1 cellular context compared by ENCODE assay signal in genomic region chr10:70404036-70404905, GRCh38.
TF ChIP-seq lines count a peak whose summit lies in the region.

Gene EIF4EBP2 (plus strand): TSS chr10:70404145. CDS start chr10:70404402, 257 bp downstream.

TF ChIP-seq in K562, 482 proteins besides CTCF, POLR2A, EP300 and RAD21 (continued from another document and continues in another):
- TF ChIP-seq ZBTB40 (IDR thresholded peaks at IDR 0.05) (peak; percentile 92), ZBTB40 (CRISPR knock-in tag; IDR thresholded peaks at IDR 0.05) (no peak), THAP12 (CRISPR knock-in tag; IDR thresholded peaks at IDR 0.05) (peak; percentile 65), HDAC8 (tag; IDR thresholded peaks at IDR 0.05) (no peak), FUS (optimal IDR thresholded peaks at IDR 0.05; ENCODE audit: low read depth, low read length) (peak; percentile 57), JUN (IDR thresholded peaks at IDR 0.05; ENCODE audit: borderline replicate concordance, low read depth, low read length) (no peak), JUN (CRISPR knock-in tag; IDR thresholded peaks at IDR 0.05; ENCODE audit: borderline replicate concordance) (peak; percentile 88), ZNF609 (CRISPR knock-in tag; IDR thresholded peaks at IDR 0.05; ENCODE audit: borderline replicate concordance) (peak; percentile 4; the same call in 1 of the 2 replicates), ETS1 (conservative IDR thresholded peaks at IDR 0.05; ENCODE audit: control insufficient read depth, low read depth, low read length) (peak; percentile 81; the same call in 1 of the 2 replicates), ARID4B (CRISPR knock-in tag; IDR thresholded peaks at IDR 0.05) (peak; percentile 84), ZKSCAN1 (IDR thresholded peaks at IDR 0.05; ENCODE audit: low read depth, low read length) (0 out of 2 replicates have a peak, but pooled peaks have one; percentile 11), PKNOX1 (IDR thresholded peaks at IDR 0.05) (peak; percentile 80), FOXP1 (CRISPR knock-in tag; IDR thresholded peaks at IDR 0.05) (peak; percentile 65; the same call in 1 of the 2 replicates), ELK1 (CRISPR knock-in tag; IDR thresholded peaks at IDR 0.05) (no peak), ATF1 (CRISPR knock-in tag; IDR thresholded peaks at IDR 0.05) (peak; percentile 74), ATF1 (tag; IDR thresholded peaks at IDR 0.05) (peak; percentile 93), ZNF740 (CRISPR knock-in tag; IDR thresholded peaks at IDR 0.05) (0 out of 2 replicates have a peak, but pooled peaks have one; percentile 6), ZNF740 (tag; IDR thresholded peaks at IDR 0.05) (no peak), CREB1 (IDR thresholded peaks at IDR 0.05) (peak; percentile 91), CREB1 (CRISPR knock-in tag; IDR thresholded peaks at IDR 0.05) (peak; percentile 94), KDM2B (CRISPR knock-in tag; IDR thresholded peaks at IDR 0.05) (0 out of 2 replicates have a peak, but pooled peaks have one; percentile 77), MIER1 (IDR thresholded peaks at IDR 0.05; ENCODE audit: low read depth) (no peak), PML (IDR thresholded peaks at IDR 0.05; ENCODE audit: low read length) (peak; percentile 76; the same call in 1 of the 2 replicates)
